ENCODE assay signal across 18 cellular contexts in the genomic region with DNA sequence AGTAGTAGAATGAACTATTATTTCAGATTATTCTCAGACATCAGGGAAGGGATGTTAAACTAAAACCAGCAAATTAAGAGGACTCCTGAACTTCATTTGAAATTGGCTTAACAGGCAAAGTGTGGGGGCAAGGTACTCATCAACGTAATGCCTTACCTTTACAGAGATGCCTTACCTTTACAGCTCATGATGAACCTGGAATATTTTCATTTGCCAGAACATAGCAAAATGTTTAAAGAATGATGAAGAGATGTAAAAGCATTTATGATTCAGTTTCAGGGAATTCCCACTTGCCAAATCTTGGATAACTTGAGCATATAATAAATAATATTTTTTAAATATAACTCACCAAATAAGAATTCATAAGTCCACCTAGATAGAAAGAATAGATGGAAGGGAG.
DNase-seq lines count a peak whose midpoint lies in the region; FAIRE-seq and TF ChIP-seq lines count a peak whose summit lies in the region.
"Had no signal": no experiment of that assay in that cellular context is flagged by ENCODE, and none has a peak within 500 bp of the region (broad histone marks: within the 10 kb centered on the region; RNA-seq: fewer than 3 reads in every experiment).

No MANE protein-coding gene starts in this region.

- H3K4me3 ChIP-seq in bronchial epithelial cell (ENCODE audit: low read depth, low read length) (no peak overlapping the region), keratinocyte (ENCODE audit: control insufficient read depth in 2 of 3, extremely low read depth in 1 of 3, insufficient read depth in 2 of 3, low read depth in 1 of 3, low read length in 3 of 3) (no peak overlapping the region)
- H3K4me3 ChIP-seq: A549 had no signal

- DNase-seq in DMS79 treated with DMSO at 0.1 percent for 48 hours (lab: John Stamatoyannopoulos, UW), result peak; percentile 62
- no peak for DNase-seq in DMS79 (lab: John Stamatoyannopoulos, UW)
- DNase-seq in HTR-8/SVneo (ENCODE audit: insufficient read length, low spot score), result no peak
- DNase-seq in bronchial epithelial cell (ENCODE audit: low read depth), result peak; percentile 59
- no peak for DNase-seq in keratinocyte (ENCODE audit: low read depth, low spot score)
- DNase-seq in cortex of kidney (lab: John Stamatoyannopoulos, UW), result no peak
- DNase-seq in SK-N-DZ (ENCODE audit: low spot score), result no peak
- DNase-seq: AML-193; CD4-positive, alpha-beta T cell; GF-D8; GOT3; H7; HFFc6 had no signal

- no peaks in the 10 kb centered on the region for H3K36me3 ChIP-seq in bronchial epithelial cell (ENCODE audit: control insufficient read depth, insufficient read depth, low read length)
- no peaks in the 10 kb centered on the region for H3K36me3 ChIP-seq in keratinocyte (ENCODE audit: control insufficient read depth in 2 of 2, extremely low read depth in 1 of 2, insufficient read depth in 2 of 2, low read length in 2 of 2)

- H3K9ac ChIP-seq in keratinocyte (ENCODE audit: control insufficient read depth, extremely low read depth, insufficient read depth, low read length), result no peak overlapping the region

- no peaks in the 10 kb centered on the region for H3K27me3 ChIP-seq in bronchial epithelial cell (ENCODE audit: control insufficient read depth, insufficient read depth, low read length)
- H3K27me3 ChIP-seq in keratinocyte (ENCODE audit: control insufficient read depth, extremely low read depth, insufficient read depth, low read length), result no peaks in the 10 kb centered on the region

- no peaks in the 10 kb centered on the region for H3K9me3 ChIP-seq in keratinocyte (ENCODE audit: control insufficient read depth, low read depth, low read length)
- H3K9me3 ChIP-seq: A549, Caco-2 had no signal

- H3K9me1 ChIP-seq in keratinocyte (ENCODE audit: control insufficient read depth, extremely low read depth, insufficient read depth, low read length), result no peaks in the 10 kb centered on the region

- TF ChIP-seq CTCF in bronchial epithelial cell (IDR thresholded peaks at IDR 0.05; ENCODE audit: insufficient read depth, low read length, severe bottlenecking) (no peak), keratinocyte (optimal IDR thresholded peaks at IDR 0.05 in 1 of 3, IDR thresholded peaks at IDR 0.05 in 1 of 3, conservative IDR thresholded peaks at IDR 0.05 in 1 of 3; ENCODE audit: extremely low read depth in 1 of 3, insufficient read depth in 2 of 3, low read length in 3 of 3) (no peak)

- no peak overlapping the region for H3K4me2 ChIP-seq in keratinocyte (ENCODE audit: control insufficient read depth, extremely low read depth, insufficient read depth, low read depth, low read length)
- H3K4me2 ChIP-seq: A549 had no signal

- H2AFZ ChIP-seq in keratinocyte (ENCODE audit: control insufficient read depth, low read length), result no peak overlapping the region

- no peaks in the 10 kb centered on the region for H3K79me2 ChIP-seq in keratinocyte (ENCODE audit: control insufficient read depth, insufficient read depth, low read length)

- FAIRE-seq in HTR-8/SVneo (lab: Jason Lieb, UNC), result peak; percentile 33
- FAIRE-seq in bronchial epithelial cell (lab: Jason Lieb, UNC), result no peak
- FAIRE-seq in keratinocyte (lab: Jason Lieb, UNC), result peak; percentile 13
- FAIRE-seq: A549, HepG2 had no signal

- no peaks in the 10 kb centered on the region for H4K20me1 ChIP-seq in keratinocyte (ENCODE audit: control insufficient read depth, extremely low read depth, insufficient read depth, low read length)

- H3K27ac ChIP-seq in keratinocyte (ENCODE audit: control insufficient read depth, insufficient read depth, low read length), result no peak overlapping the region
- H3K27ac ChIP-seq: 22Rv1, A549, C4-2B had no signal

- dilution Hi-C loops in keratinocyte (cut with MboI; ENCODE audit: extremely low pct_ligation_motif_present, low sequenced_read_pairs), result no loop called here

- H3K4me1 ChIP-seq in keratinocyte (ENCODE audit: control insufficient read depth, extremely low read depth, insufficient read depth, low read length), result peaks cover 4% of the 10 kb centered on the region
- H3K4me1 ChIP-seq: A549, Caco-2 had no signal

Comparison
In these comparisons a context has a peak if more than half of its experiments do, and no peak if none do; other contexts are left out.
1. DNase-seq: peak in DMS79 treated with DMSO at 0.1 percent for 48 hours (single experiment) and bronchial epithelial cell (single experiment); none in DMS79 (single experiment), HTR-8/SVneo (single experiment), keratinocyte (single experiment), cortex of kidney (single experiment) and SK-N-DZ (single experiment).